ENCODE assay signal across 29 cellular contexts in genomic region chr3:108877906-108878305, GRCh38. TPM values are rescaled to one million over a fixed set of nuclear protein-coding genes. Genes with fewer than 3 reads are reported as not detected.
"Had no signal": no experiment of that assay in that cellular context is flagged by ENCODE, and none has a peak within 500 bp of the region (broad histone marks: within the 10 kb centered on the region; RNA-seq: fewer than 3 reads in every experiment).

No MANE protein-coding gene starts in this region.

- H3K27me3 Mint-ChIP-seq: activated naive CD8-positive, alpha-beta T cell had no signal

- DNase-seq: activated CD8-positive, alpha-beta memory T cell treated with anti-CD3 and anti-CD28 coated beads for 24 hours; anterior cingulate cortex; body of pancreas; dermis blood vessel endothelial cell; effector CD4-positive, alpha-beta T cell; foreskin keratinocyte; glutamatergic neuron; left cardiac atrium; left ventricle myocardium superior; retina; SK-N-SH; stimulated activated CD4-positive, alpha-beta T cell treated with anti-CD3 and anti-CD28 coated beads, Interleukin-12 subunit alpha, Interleukin-12 subunit beta, amount 100 ng/mL, for 4 hours; stimulated activated CD4-positive, alpha-beta T cell treated with anti-CD3 and anti-CD28 coated beads, Interleukin-4, amount 100 ng/mL, for 24 hours; SW 1271; T-helper 9 cell; WERI-Rb-1 had no signal

- H3K27ac ChIP-seq: body of pancreas, esophagus muscularis mucosa, foreskin keratinocyte, skin epidermis, tibial nerve, WERI-Rb-1 had no signal

- H3K9me3 Mint-ChIP-seq: nephron; stimulated activated memory B cell treated with anti-CD40 and anti-IgM and Interleukin-4, amounts not matched to agents 10 μg/mL and 1 μg/mL and 100 μg/mL, for 72 hours; T-helper 1 cell treated with Interleukin-12 subunit alpha and Interleukin-12 subunit beta and Interleukin-4 antibody, amounts not matched to agents 30 μg/mL and 1 μg/mL, for 36 hours had no signal

- FAIRE-seq: colon, keratinocyte, TTC549 had no signal

- H3K4me1 Mint-ChIP-seq: nephron; stimulated activated memory B cell treated with anti-CD40 and anti-IgM and Interleukin-4, amounts not matched to agents 10 μg/mL and 1 μg/mL and 100 μg/mL, for 72 hours had no signal

- H3K27ac Mint-ChIP-seq: activated naive CD8-positive, alpha-beta T cell; nephron; stimulated activated memory B cell treated with anti-CD40 and anti-IgM and Interleukin-4, amounts not matched to agents 10 μg/mL and 1 μg/mL and 100 μg/mL, for 72 hours; T-helper 1 cell treated with Interleukin-12 subunit alpha and Interleukin-12 subunit beta and Interleukin-4 antibody, amounts not matched to agents 30 μg/mL and 1 μg/mL, for 36 hours had no signal

- H3K36me3 Mint-ChIP-seq: stimulated activated memory B cell treated with anti-CD40 and anti-IgM and Interleukin-4, amounts not matched to agents 10 μg/mL and 1 μg/mL and 100 μg/mL, for 72 hours had no signal

- H3K4me3 Mint-ChIP-seq: activated naive CD8-positive, alpha-beta T cell; nephron; stimulated activated memory B cell treated with anti-CD40 and anti-IgM and Interleukin-4, amounts not matched to agents 10 μg/mL and 1 μg/mL and 100 μg/mL, for 72 hours; T-helper 1 cell treated with Interleukin-12 subunit alpha and Interleukin-12 subunit beta and Interleukin-4 antibody, amounts not matched to agents 30 μg/mL and 1 μg/mL, for 36 hours had no signal

RNA-seq across cellular contexts. Expression of gene TRAT1, which starts 55.3 kb away (rescaled TPM):
- total RNA-seq: body of pancreas, dermis blood vessel endothelial cell, foreskin keratinocyte, left ventricle myocardium superior, lung microvascular endothelial cell, osteoblast, temporal lobe had no signal
